ENCODE assay signal across 1 cellular context in genomic region chr20:34302723-34303528, GRCh38.
A peak's percentile ranks its signal among the peaks of the same experiment; 100 is the strongest.
TF ChIP-seq lines count a peak whose summit lies in the region.

TSS of gene AHCY (minus strand) at chr20:34303355. CDS start at chr20:34303270, 85 bp downstream.

TF ChIP-seq in K562, 482 proteins besides CTCF, POLR2A, EP300 and RAD21 (continued from another document and continues in another):
- TF ChIP-seq TEAD1 (CRISPR knock-in tag; IDR thresholded peaks at IDR 0.05) (0 out of 4 replicates have a peak, but pooled peaks have one; percentile 9 to 60), UBTF (IDR thresholded peaks at IDR 0.05; ENCODE audit: borderline replicate concordance in 1 of 2, low read depth in 2 of 2, low read length in 2 of 2) (no peak; a peak in 2 of 4 replicates), DIDO1 (tag; IDR thresholded peaks at IDR 0.05; ENCODE audit: low read depth) (peak; percentile 75), KDM5B (IDR thresholded peaks at IDR 0.05; ENCODE audit: insufficient replicate concordance, low read depth, low read length) (peak; percentile 76), RBBP5 (IDR thresholded peaks at IDR 0.05; ENCODE audit: borderline replicate concordance, insufficient read depth, low read length, poor library complexity, severe bottlenecking) (peak; percentile 84), CCNT2 (IDR thresholded peaks at IDR 0.05; ENCODE audit: borderline replicate concordance, extremely low read depth, insufficient read length, low read depth, low read length) (peak; percentile 52), ETV6 (IDR thresholded peaks at IDR 0.05; ENCODE audit: borderline replicate concordance in 1 of 2, low read depth in 2 of 2, low read length in 1 of 2) (no peak), ETV6 (CRISPR knock-in tag; IDR thresholded peaks at IDR 0.05; ENCODE audit: borderline replicate concordance) (peak; percentile 82; the same call in 1 of the 2 replicates), ARID3B (CRISPR knock-in tag; IDR thresholded peaks at IDR 0.05; ENCODE audit: borderline replicate concordance) (peak; percentile 88; the same call in 1 of the 2 replicates), ZBTB40 (IDR thresholded peaks at IDR 0.05) (peak; percentile 34; the same call in 1 of the 2 replicates), ZBTB40 (CRISPR knock-in tag; IDR thresholded peaks at IDR 0.05) (no peak), SP1 (CRISPR knock-in tag; IDR thresholded peaks at IDR 0.05) (peak; percentile 79), MGA (IDR thresholded peaks at IDR 0.05) (peak; percentile 47; the same call in 1 of the 2 replicates), TAF1 (IDR thresholded peaks at IDR 0.05; ENCODE audit: control insufficient read depth, extremely low read depth, insufficient read depth, low read length, severe bottlenecking) (peak; percentile 81), GTF2B (IDR thresholded peaks at IDR 0.05; ENCODE audit: extremely low read depth, insufficient read length) (peak; percentile 68), TEAD4 (IDR thresholded peaks at IDR 0.05; ENCODE audit: low read length) (0 out of 2 replicates have a peak, but pooled peaks have one; percentile 13), TEAD4 (CRISPR knock-in tag; IDR thresholded peaks at IDR 0.05; ENCODE audit: borderline replicate concordance) (peak; percentile 46; the same call in 1 of the 2 replicates), TGIF2 (CRISPR knock-in tag; IDR thresholded peaks at IDR 0.05) (0 out of 2 replicates have a peak, but pooled peaks have one; percentile 8), ZNF785 (CRISPR knock-in tag; IDR thresholded peaks at IDR 0.05) (no peak), BRD9 (IDR thresholded peaks at IDR 0.05; ENCODE audit: low read depth, partially characterized antibody) (no peak), HOMEZ (CRISPR knock-in tag; IDR thresholded peaks at IDR 0.05) (peak; percentile 73; the same call in 1 of the 2 replicates)
